Comparison of ENCODE assay signal across 8 cellular contexts in the genomic region with DNA sequence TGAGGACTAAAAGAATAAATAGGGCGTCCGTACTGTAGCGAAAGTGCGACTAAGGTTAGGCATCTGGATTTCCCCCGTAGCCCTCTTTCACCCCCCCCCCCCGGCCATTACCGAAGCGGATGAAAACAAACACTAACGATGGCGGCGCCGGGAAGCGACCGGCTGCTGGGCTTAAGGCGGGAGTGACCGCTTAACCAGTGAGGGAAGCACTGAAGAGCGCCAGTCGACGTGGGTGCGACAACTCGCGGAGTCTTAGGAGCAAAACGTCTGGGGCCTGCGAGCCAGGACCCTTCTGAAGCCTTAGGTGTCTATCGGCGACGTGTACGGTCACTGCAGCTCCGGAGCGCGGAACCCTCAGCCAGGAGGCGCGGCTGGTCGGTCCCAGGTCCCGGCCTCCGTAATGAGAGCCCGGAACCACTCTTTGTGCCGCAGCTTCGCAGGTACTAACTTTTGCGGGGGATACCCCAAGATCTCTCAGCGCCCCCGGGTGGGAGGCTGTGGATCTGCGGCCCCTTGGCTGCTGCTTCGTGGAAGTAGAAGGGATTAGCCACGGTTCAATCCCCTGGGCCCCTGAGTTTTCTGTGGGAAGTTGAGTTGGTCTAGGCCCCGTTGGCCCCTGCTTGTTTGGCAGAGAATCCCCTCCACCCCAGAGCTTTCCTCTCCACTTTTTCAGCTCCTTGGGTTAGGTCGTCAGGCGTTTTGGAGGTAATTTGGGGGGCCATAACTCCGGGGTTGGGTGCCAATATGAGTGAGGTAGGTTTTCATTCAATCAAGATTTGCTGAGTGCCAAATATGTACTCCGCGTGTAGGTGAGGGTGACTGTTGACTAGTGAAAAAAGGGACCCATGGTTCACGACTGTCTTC. TPM values are rescaled to one million over a fixed set of nuclear protein-coding genes. Genes with fewer than 3 reads are reported as not detected.
DNase-seq lines count a peak whose midpoint lies in the region; ATAC-seq and TF ChIP-seq lines count a peak whose summit lies in the region.

ATG13 (plus strand) TSS at position 103 of the 864 bp plus-strand sequence. CDS start 26,739 bp downstream, outside the sequence.

- H3K4me3 ChIP-seq in AG04449 (ENCODE audit: low read depth, low read length), result peak within 1 kb of the TSS; percentile 100

- POLR2A ChIA-PET in AG04449 (lab: Yijun Ruan, JAX), result interaction anchor here (1.0 to 1.3 kb wide), 2 partner anchors 32 to 83 kb away, joined by 3 read pairs; partner anchors contain the start of genes ARHGAP1 and ZNF408

- peak; percentile 83 for TF ChIP-seq CTCF in AG04449 (IDR thresholded peaks at IDR 0.05; ENCODE audit: insufficient read depth, low read length, missing control alignments)

- DNase-seq in AG04449 (ENCODE audit: low read depth, low spot score) (peak; percentile 23), NCI-H2196 (lab: John Stamatoyannopoulos, UW; ENCODE audit: unreplicated experiment) (peak; percentile 84), cerebellum (ENCODE audit: low spot score) (peak; percentile 81), kidney tubule cell (ENCODE audit: low spot score) (peak; percentile 65)
- DNase-seq in activated CD4-positive, alpha-beta T cell treated with anti-CD3 and anti-CD28 coated beads for 1 hour, result peak; percentile 65
- DNase-seq in stimulated activated CD4-positive, alpha-beta T cell treated with anti-CD3 and anti-CD28 coated beads, Interleukin-1b, Interleukin-23, amount 100 ng/mL, for 1 hour (ENCODE audit: low read depth in 2 of 2), result peak; percentile 55 to 70

- CTCF ChIA-PET in AG04449 (lab: Yijun Ruan, JAX), result interaction anchor here (0.6 to 4.3 kb wide), 28 partner anchors 8 to 380 kb away, joined by 3 to 40 read pairs (median 4); partner anchors contain the start of gene CHRM4

- ATAC-seq in HG03066 (IDR thresholded peaks at IDR 0.05; ENCODE audit: low read depth, unreplicated experiment), result peak; percentile 48

- TF ChIP-seq POLR2A in GM18526 (IDR thresholded peaks at IDR 0.05; ENCODE audit: extremely low read depth, insufficient read length), result peak; percentile 33

RNA-seq across cellular contexts. Expression of gene ATG13, which starts in this region (rescaled TPM):
- 56.9 TPM for total RNA-seq in cerebellum

Comparison
In these comparisons a context has a peak if more than half of its experiments do, and no peak if none do; other contexts are left out.
1. Peak in every context shown above with its lines: DNase-seq, ATAC-seq and H3K4me3 ChIP-seq.
2. DNase-seq: peak in every context shown above with its lines; median percentile 84 in NCI-H2196; 81 in cerebellum; 65 in activated CD4-positive, alpha-beta T cell treated with anti-CD3 and anti-CD28 coated beads for 1 hour; 65 in kidney tubule cell; 62 in stimulated activated CD4-positive, alpha-beta T cell treated with anti-CD3 and anti-CD28 coated beads, Interleukin-1b, Interleukin-23, amount 100 ng/mL, for 1 hour; 23 in AG04449.